In genomic region chr20:54633374-54633773, GRCh38 we compare ENCODE assay signal across 14 cellular contexts.
A peak's percentile ranks its signal among the peaks of the same experiment; 100 is the strongest.
DNase-seq lines count a peak whose midpoint lies in the region; ATAC-seq, FAIRE-seq and TF ChIP-seq lines count a peak whose summit lies in the region.
"Had no signal": no experiment of that assay in that cellular context is flagged by ENCODE, and none has a peak within 500 bp of the region (broad histone marks: within the 10 kb centered on the region; RNA-seq: fewer than 3 reads in every experiment).

No MANE protein-coding gene starts in this region.

- FAIRE-seq in GM12878 (lab: Jason Lieb, UNC), result peak; percentile 76

- ATAC-seq in GM18858 (IDR thresholded peaks at IDR 0.05; ENCODE audit: unreplicated experiment), result peak; percentile 26
- ATAC-seq in GM21717 (IDR thresholded peaks at IDR 0.05; ENCODE audit: unreplicated experiment), result peak; percentile 30
- peak; percentile 38 for ATAC-seq in HG03159 (IDR thresholded peaks at IDR 0.05; ENCODE audit: unreplicated experiment)
- ATAC-seq in GM12878, result peak; percentile 62
- ATAC-seq in stimulated activated naive CD8-positive, alpha-beta T cell treated with anti-CD3 and anti-CD28 coated beads, Interleukin-15, Interleukin-2, amounts not matched to agents 100 U/mL and 50 U/mL, for 24 hours, result no peak
- no peak for ATAC-seq in activated CD8-positive, alpha-beta T cell treated with anti-CD3 and anti-CD28 coated beads, Interleukin-2, amount 10 ng/mL, durations not matched to agents 7 days and 5 days
- no peak for ATAC-seq in naive thymus-derived CD4-positive, alpha-beta T cell
- ATAC-seq: activated T-helper 17 cell treated with anti-CD3 and anti-CD28 coated beads, Interleukin-2, amount 50 U/mL, for 72 hours had no signal

- 1% methylated on average over 4 of the region's 4 CpGs for WGBS in GM12878 (ENCODE audit: insufficient coverage, insufficient replicate concordance, low lambda C conversion rate, missing lambda C conversion rate)

- H3K4me2 ChIP-seq in GM12878 (ENCODE audit: control insufficient read depth, insufficient read depth), result peak overlapping the region; percentile 11

- H3K27me3 Mint-ChIP-seq in activated CD8-positive, alpha-beta T cell treated with anti-CD3 and anti-CD28 coated beads, Interleukin-2, amount 10 ng/mL, durations not matched to agents 7 days and 5 days (ENCODE audit: low read depth), result no peaks in the 10 kb centered on the region
- peaks cover 0 to 22% (median 10%) of the 10 kb centered on the region in 5 donors for H3K27me3 Mint-ChIP-seq in naive thymus-derived CD4-positive, alpha-beta T cell
- H3K27me3 Mint-ChIP-seq: activated CD4-positive, alpha-beta memory T cell treated with anti-CD3 and anti-CD28 coated beads, Interleukin-2, amount 10 ng/mL, durations not matched to agents 7 days and 5 days had no signal

- TF ChIP-seq RAD21 in GM12878 (IDR thresholded peaks at IDR 0.05; ENCODE audit: insufficient read depth, low read depth, low read length), result no peak

- CTCF ChIA-PET in GM12878 (lab: Yijun Ruan, JAX), result interaction anchor here (2.3 kb wide), 1 partner anchor 14 kb away, joined by 6 read pairs; no protein-coding TSS in a partner anchor
- CTCF ChIA-PET in activated CD8-positive, alpha-beta T cell treated with anti-CD3 and anti-CD28 coated beads, Interleukin-2, amount 10 ng/mL, durations not matched to agents 7 days and 5 days (lab: Charles Lee), result interaction anchor here (1.2 to 1.7 kb wide), 2 partner anchors 14 to 530 kb away, joined by 3 to 4 read pairs; no protein-coding TSS in a partner anchor
- CTCF ChIA-PET in naive thymus-derived CD4-positive, alpha-beta T cell (lab: Charles Lee), result no interaction called here

- BruUV-seq in GM12878 (replicated peaks; lab: Mats Ljungman, UMichigan), result no TSS peak

- TF ChIP-seq CTCF in GM12878 (IDR thresholded peaks at IDR 0.05 in 2 of 3, conservative IDR thresholded peaks at IDR 0.05 in 1 of 3; ENCODE audit: control insufficient read depth in 2 of 3, extremely low read depth in 1 of 3, insufficient read depth in 1 of 3, low read depth in 3 of 3, low read length in 3 of 3), result no peak

- H3K4me1 ChIP-seq in GM12878 (ENCODE audit: control insufficient read depth, insufficient read depth, low read length), result peaks cover 8% of the 10 kb centered on the region; the same call in 1 of the 2 replicates
- no peaks in the 10 kb centered on the region for H3K4me1 ChIP-seq in naive thymus-derived CD4-positive, alpha-beta T cell (ENCODE audit: control insufficient read depth in 2 of 2, insufficient read depth in 2 of 2, low read length in 2 of 2)

- intact Hi-C loops in GM12878 (cut with micrococcal nuclease; ENCODE audit: unreplicated experiment), result no loop called here
- intact Hi-C loops in naive thymus-derived CD4-positive, alpha-beta T cell (cut with micrococcal nuclease), result no loop called here

- H3K27ac Mint-ChIP-seq in activated CD8-positive, alpha-beta T cell treated with anti-CD3 and anti-CD28 coated beads, Interleukin-2, amount 10 ng/mL, durations not matched to agents 7 days and 5 days, result no peak overlapping the region
- no peak overlapping the region for H3K27ac Mint-ChIP-seq in naive thymus-derived CD4-positive, alpha-beta T cell
- H3K27ac Mint-ChIP-seq: activated CD4-positive, alpha-beta memory T cell treated with anti-CD3 and anti-CD28 coated beads, Interleukin-2, amount 10 ng/mL, durations not matched to agents 7 days and 5 days; activated T-helper 17 cell treated with anti-CD3 and anti-CD28 coated beads, Interleukin-2, amount 50 U/mL, for 72 hours had no signal

- RAD21 ChIA-PET in GM12878 (lab: Charles Lee; ENCODE audit: unreplicated experiment), result interaction anchor here (1.4 kb wide), 1 partner anchor 13 kb away, joined by 5 read pairs; no protein-coding TSS in a partner anchor

- H4K20me1 ChIP-seq in GM12878 (ENCODE audit: control insufficient read depth, insufficient read depth), result no peaks in the 10 kb centered on the region

- no peak overlapping the region for H3K4me3 Mint-ChIP-seq in activated CD8-positive, alpha-beta T cell treated with anti-CD3 and anti-CD28 coated beads, Interleukin-2, amount 10 ng/mL, durations not matched to agents 7 days and 5 days
- H3K4me3 Mint-ChIP-seq in naive thymus-derived CD4-positive, alpha-beta T cell, result no peak overlapping the region
- H3K4me3 Mint-ChIP-seq: activated CD4-positive, alpha-beta memory T cell treated with anti-CD3 and anti-CD28 coated beads, Interleukin-2, amount 10 ng/mL, durations not matched to agents 7 days and 5 days; activated T-helper 17 cell treated with anti-CD3 and anti-CD28 coated beads, Interleukin-2, amount 50 U/mL, for 72 hours had no signal

- no peak overlapping the region for H3K27ac ChIP-seq in GM12878 (ENCODE audit: control insufficient read depth, insufficient read depth)
- H3K27ac ChIP-seq in naive thymus-derived CD4-positive, alpha-beta T cell (ENCODE audit: low read depth, low read length), result no peak overlapping the region
- H3K27ac ChIP-seq: dorsolateral prefrontal cortex had no signal

- SMC1A ChIA-PET in GM12878 (lab: Charles Lee; ENCODE audit: uncharacterized antibody, unreplicated experiment), result interaction anchor here (0.7 kb wide), 1 partner anchor 462 kb away, joined by 3 read pairs; no protein-coding TSS in a partner anchor

- TF ChIP-seq EP300 in GM12878 (IDR thresholded peaks at IDR 0.05; ENCODE audit: borderline replicate concordance in 1 of 2, control insufficient read depth in 1 of 2, low read depth in 2 of 2, low read length in 2 of 2), result no peak

- no peaks in the 10 kb centered on the region for H3K9me3 Mint-ChIP-seq in activated CD8-positive, alpha-beta T cell treated with anti-CD3 and anti-CD28 coated beads, Interleukin-2, amount 10 ng/mL, durations not matched to agents 7 days and 5 days (ENCODE audit: insufficient read depth)
- peaks cover 0 to 1% (median 0%) of the 10 kb centered on the region in 11 donors for H3K9me3 Mint-ChIP-seq in naive thymus-derived CD4-positive, alpha-beta T cell
- H3K9me3 Mint-ChIP-seq: activated CD4-positive, alpha-beta memory T cell treated with anti-CD3 and anti-CD28 coated beads, Interleukin-2, amount 10 ng/mL, durations not matched to agents 7 days and 5 days; activated T-helper 17 cell treated with anti-CD3 and anti-CD28 coated beads, Interleukin-2, amount 50 U/mL, for 72 hours; naive B cell had no signal

- H3K79me2 ChIP-seq in GM12878 (ENCODE audit: control insufficient read depth, insufficient read depth, low read length), result no peaks in the 10 kb centered on the region

- no peak overlapping the region; the same call in 1 of the 2 replicates for H2AFZ ChIP-seq in GM12878 (ENCODE audit: control insufficient read depth, low read depth, low read length)

- no peaks in the 10 kb centered on the region for H3K36me3 ChIP-seq in GM12878 (ENCODE audit: control insufficient read depth in 2 of 2, insufficient read depth in 2 of 2, low read length in 1 of 2)
- H3K36me3 ChIP-seq in naive thymus-derived CD4-positive, alpha-beta T cell (ENCODE audit: control insufficient read depth in 2 of 3, insufficient read depth in 3 of 3, low read length in 3 of 3), result no peaks in the 10 kb centered on the region

- no peaks in the 10 kb centered on the region; the same call in 2 of the 3 replicates for H3K9me3 ChIP-seq in GM12878 (replicated peaks; ENCODE audit: control insufficient read depth, insufficient read depth, low read length)
- no peaks in the 10 kb centered on the region for H3K9me3 ChIP-seq in naive thymus-derived CD4-positive, alpha-beta T cell (ENCODE audit: control insufficient read depth in 2 of 3, low read length in 3 of 3)

- H3K27me3 ChIP-seq in GM12878 (replicated peaks in 1 of 2; ENCODE audit: control insufficient read depth in 2 of 2, insufficient read depth in 2 of 2, low read length in 1 of 2), result peaks cover 3 to 5% of the 10 kb centered on the region in 2 experiments; a peak in 3 of 4 replicates
- H3K27me3 ChIP-seq in naive thymus-derived CD4-positive, alpha-beta T cell (ENCODE audit: control insufficient read depth in 2 of 2, insufficient read depth in 2 of 2, low read length in 2 of 2), result no peaks in the 10 kb centered on the region

- no peak overlapping the region for H3K9ac ChIP-seq in GM12878 (ENCODE audit: control insufficient read depth, insufficient read depth, low read length)

- peak; percentile 30 for DNase-seq in GM12878 (ENCODE audit: low read depth, low spot score)
- DNase-seq in stimulated activated CD4-positive, alpha-beta T cell treated with anti-CD3 and anti-CD28 coated beads, Interleukin-12 subunit alpha, Interleukin-12 subunit beta, amount 100 ng/mL, for 4 hours, result no peak
- no peak for DNase-seq in stimulated activated naive CD8-positive, alpha-beta T cell treated with anti-CD3 and anti-CD28 coated beads, Interleukin-15, Interleukin-2, amounts not matched to agents 100 U/mL and 50 U/mL, for 24 hours
- no peak for DNase-seq in activated CD8-positive, alpha-beta T cell treated with anti-CD3 and anti-CD28 coated beads, Interleukin-2, amount 10 ng/mL, durations not matched to agents 7 days and 5 days
- DNase-seq in naive thymus-derived CD4-positive, alpha-beta T cell, result no peak
- DNase-seq: activated CD4-positive, alpha-beta memory T cell treated with anti-CD3 and anti-CD28 coated beads, Interleukin-2, amount 10 ng/mL, durations not matched to agents 7 days and 5 days; dorsolateral prefrontal cortex; NK-92 treated with Interleukin-12 subunit alpha and Interleukin-12 subunit beta, amount 100 ng/mL, for 24 hours; stimulated activated CD4-positive, alpha-beta T cell treated with anti-CD3 and anti-CD28 coated beads, Interleukin-2, amount 100 ng/mL, for 24 hours had no signal

- POLR2A ChIA-PET in GM12878 (lab: Charles Lee), result interaction anchor here (1.5 kb wide), 1 partner anchor 425 kb away, joined by 3 read pairs; the partner anchor contains the start of gene PFDN4
- POLR2A ChIA-PET in activated CD8-positive, alpha-beta T cell treated with anti-CD3 and anti-CD28 coated beads, Interleukin-2, amount 10 ng/mL, durations not matched to agents 7 days and 5 days (lab: Charles Lee), result no interaction called here
- POLR2A ChIA-PET in naive thymus-derived CD4-positive, alpha-beta T cell (lab: Charles Lee), result no interaction called here

- H3K4me3 ChIP-seq in GM12878, result no peak overlapping the region
- no peak overlapping the region for H3K4me3 ChIP-seq in naive thymus-derived CD4-positive, alpha-beta T cell (ENCODE audit: low read length)
- H3K4me3 ChIP-seq: dorsolateral prefrontal cortex had no signal

- H3K36me3 Mint-ChIP-seq in activated CD8-positive, alpha-beta T cell treated with anti-CD3 and anti-CD28 coated beads, Interleukin-2, amount 10 ng/mL, durations not matched to agents 7 days and 5 days (ENCODE audit: low read depth), result no peaks in the 10 kb centered on the region
- no peaks in the 10 kb centered on the region for H3K36me3 Mint-ChIP-seq in naive thymus-derived CD4-positive, alpha-beta T cell
- H3K36me3 Mint-ChIP-seq: naive B cell had no signal

- in situ Hi-C loops in GM12878 (cut with MboI), result loop anchor here (25.0 kb wide), 2 partner anchors 671 to 1071 kb away; no protein-coding TSS in a partner anchor

- no peak for TF ChIP-seq POLR2A in GM12878 (IDR thresholded peaks at IDR 0.05; ENCODE audit: low read depth, low read length)

- H3K4me1 Mint-ChIP-seq in activated CD8-positive, alpha-beta T cell treated with anti-CD3 and anti-CD28 coated beads, Interleukin-2, amount 10 ng/mL, durations not matched to agents 7 days and 5 days (ENCODE audit: low read depth), result no peaks in the 10 kb centered on the region
- no peaks in the 10 kb centered on the region for H3K4me1 Mint-ChIP-seq in naive thymus-derived CD4-positive, alpha-beta T cell
- H3K4me1 Mint-ChIP-seq: activated CD4-positive, alpha-beta memory T cell treated with anti-CD3 and anti-CD28 coated beads, Interleukin-2, amount 10 ng/mL, durations not matched to agents 7 days and 5 days; activated T-helper 17 cell treated with anti-CD3 and anti-CD28 coated beads, Interleukin-2, amount 50 U/mL, for 72 hours had no signal

Comparison
In these comparisons a context has a peak if more than half of its experiments do, and no peak if none do; other contexts are left out.
1. ATAC-seq: peak in GM18858 (single experiment), GM21717 (single experiment), HG03159 (single experiment) and GM12878 (single experiment); none in stimulated activated naive CD8-positive, alpha-beta T cell treated with anti-CD3 and anti-CD28 coated beads, Interleukin-15, Interleukin-2, amounts not matched to agents 100 U/mL and 50 U/mL, for 24 hours (single experiment), activated CD8-positive, alpha-beta T cell treated with anti-CD3 and anti-CD28 coated beads, Interleukin-2, amount 10 ng/mL, durations not matched to agents 7 days and 5 days (single experiment) and naive thymus-derived CD4-positive, alpha-beta T cell (single experiment).